In the genomic region with DNA sequence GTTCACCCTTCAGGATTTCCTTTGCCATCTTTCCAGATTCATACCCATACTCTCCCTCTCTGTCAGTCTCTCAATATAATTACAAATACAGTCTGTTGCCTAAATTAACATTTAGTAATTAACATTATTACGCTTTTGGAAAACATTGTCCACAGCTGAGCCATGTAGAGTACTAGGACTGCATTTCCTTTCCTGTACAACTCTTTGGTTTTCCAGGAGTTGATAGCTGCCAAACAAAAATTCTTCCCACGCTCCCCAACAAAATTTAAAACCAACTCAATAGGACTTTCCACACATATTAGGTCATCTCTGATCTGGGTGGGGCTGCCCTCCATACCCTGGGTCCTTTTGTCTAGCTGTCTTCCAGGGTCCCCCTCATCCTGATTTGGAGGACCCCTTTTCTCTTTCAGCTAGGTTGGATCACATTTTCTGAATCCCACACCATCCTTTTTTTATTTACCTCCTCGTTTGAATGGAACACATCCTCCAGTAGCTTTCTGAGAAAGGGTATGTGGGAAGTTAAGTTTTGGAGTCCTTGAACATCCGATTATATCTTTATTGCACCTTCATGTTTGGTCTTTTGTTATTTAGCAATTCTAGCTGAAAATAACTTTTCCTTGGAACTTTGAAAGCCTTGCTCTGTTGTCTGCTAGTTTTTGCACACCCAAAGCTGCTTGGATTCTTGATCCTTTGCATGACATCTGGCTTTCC, we compare ENCODE assay signal across 2 cellular contexts.
A peak's percentile ranks its signal among the peaks of the same experiment; 100 is the strongest.
TF ChIP-seq lines count a peak whose summit lies in the region.

No MANE protein-coding gene starts in this region.

TF ChIP-seq in HCT116, 20 proteins besides CTCF, POLR2A, EP300 and RAD21:
- TF ChIP-seq YY1 (IDR thresholded peaks at IDR 0.05; ENCODE audit: extremely low read depth, insufficient replicate concordance, low read depth, low read length) (no peak), CBX3 (IDR thresholded peaks at IDR 0.05; ENCODE audit: low read depth) (peak; percentile 93)
- TF ChIP-seq, protein P1, sequence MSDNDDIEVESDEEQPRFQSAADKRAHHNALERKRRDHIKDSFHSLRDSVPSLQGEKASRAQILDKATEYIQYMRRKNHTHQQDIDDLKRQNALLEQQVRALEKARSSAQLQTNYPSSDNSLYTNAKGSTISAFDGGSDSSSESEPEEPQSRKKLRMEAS (IDR thresholded peaks at IDR 0.05): peak; percentile 39; the same call in 1 of the 2 replicates

TF ChIP-seq in H1, 55 proteins besides CTCF, POLR2A, EP300 and RAD21:
- TF ChIP-seq CBX8 (IDR thresholded peaks at IDR 0.05; ENCODE audit: borderline replicate concordance, low read depth, low read length): no peak
- 0 out of 4 replicates have a peak, but pooled peaks of 1 of the 2 experiments have one; percentile 43 for TF ChIP-seq HDAC2 (IDR thresholded peaks at IDR 0.05; ENCODE audit: borderline replicate concordance in 1 of 2, low read depth in 2 of 2, low read length in 2 of 2)
- TF ChIP-seq CBX5 (IDR thresholded peaks at IDR 0.05; ENCODE audit: low read depth, low read length): no peak
- TF ChIP-seq KDM1A (IDR thresholded peaks at IDR 0.05; ENCODE audit: borderline replicate concordance, low read length): peak; percentile 86
- TF ChIP-seq SRF (IDR thresholded peaks at IDR 0.05; ENCODE audit: low read depth, low read length): peak; percentile 62
- no peak for TF ChIP-seq CHD2 (IDR thresholded peaks at IDR 0.05; ENCODE audit: low read length)
